In genomic region chr1:176949033-176949662, GRCh38 we compare ENCODE assay signal across 8 cellular contexts.
A peak's percentile ranks its signal among the peaks of the same experiment; 100 is the strongest.
DNase-seq lines count a peak whose midpoint lies in the region; ATAC-seq, FAIRE-seq and TF ChIP-seq lines count a peak whose summit lies in the region.

No MANE protein-coding gene starts in this region.

- DNase-seq in AG09309 (ENCODE audit: low read depth) (no peak), GM13977 (ENCODE audit: low spot score) (peak; percentile 25), SKM-1 (lab: John Stamatoyannopoulos, UW; ENCODE audit: unreplicated experiment) (peak; percentile 9), germinal center (ENCODE audit: low spot score) (peak; percentile 42), small intestine (peak; percentile 10), cortex of kidney (lab: John Stamatoyannopoulos, UW) (no peak)
- no peak for DNase-seq in effector memory CD8-positive, alpha-beta T cell

- no peaks in the 10 kb centered on the region for H3K9me3 ChIP-seq in small intestine (ENCODE audit: control insufficient read depth, low read depth)

- no peak for FAIRE-seq in small intestine (lab: Jason Lieb, UNC)

- H3K36me3 ChIP-seq in small intestine (ENCODE audit: control insufficient read depth in 2 of 2, insufficient read depth in 2 of 2, low read length in 2 of 2) = no peaks in the 10 kb centered on the region

- H3K4me1 ChIP-seq in small intestine (ENCODE audit: control insufficient read depth in 2 of 2, insufficient read depth in 1 of 2, low read depth in 1 of 2, low read length in 1 of 2) = no peaks in the 10 kb centered on the region

- ATAC-seq in HG03354 (IDR thresholded peaks at IDR 0.05; ENCODE audit: poor library complexity, severe bottlenecking, unreplicated experiment) = peak; percentile 74
- no peak for ATAC-seq in effector memory CD8-positive, alpha-beta T cell (replicated peaks)

- in situ Hi-C loops in GM13977 (cut with MboI; ENCODE audit: low pct_unique_long_range_greater_than_20kb, low sequenced_read_pairs, unreplicated experiment) = no loop called here

- H3K27ac ChIP-seq in small intestine (ENCODE audit: low read depth in 1 of 2, low read length in 1 of 2) = no peak overlapping the region

- H3K4me3 ChIP-seq in AG09309 (ENCODE audit: control insufficient read depth, low read depth, low read length) = no peak overlapping the region
- no peak overlapping the region for H3K4me3 ChIP-seq in small intestine (ENCODE audit: low read depth in 1 of 2, low read length in 2 of 2)

- H3K27me3 ChIP-seq in small intestine (ENCODE audit: control insufficient read depth in 2 of 2, insufficient read depth in 2 of 2, low read length in 2 of 2) = no peaks in the 10 kb centered on the region

- no peak overlapping the region for H3K4me3 Mint-ChIP-seq in effector memory CD8-positive, alpha-beta T cell

- WGBS in small intestine, 3 donors = 23 to 31% (median 25%) methylated on average over 17 of the region's 17 CpGs

- no peak overlapping the region for H3K27ac Mint-ChIP-seq in effector memory CD8-positive, alpha-beta T cell

- TF ChIP-seq CTCF in AG09309 (IDR thresholded peaks at IDR 0.05; ENCODE audit: control insufficient read depth, insufficient read depth, low read depth, low read length, missing control alignments) = peak; percentile 48
- peak; percentile 73 for TF ChIP-seq CTCF in GM13977 (IDR thresholded peaks at IDR 0.05; ENCODE audit: extremely low read depth, insufficient read depth, missing control alignments)

- H3K36me3 Mint-ChIP-seq in effector memory CD8-positive, alpha-beta T cell (ENCODE audit: insufficient read depth) = no peaks in the 10 kb centered on the region

- no peaks in the 10 kb centered on the region for H3K4me1 Mint-ChIP-seq in effector memory CD8-positive, alpha-beta T cell (ENCODE audit: low read depth in 2 of 2)

- H3K27me3 Mint-ChIP-seq in effector memory CD8-positive, alpha-beta T cell = no peaks in the 10 kb centered on the region

- H3K9me3 Mint-ChIP-seq in effector memory CD8-positive, alpha-beta T cell = peaks cover 4 to 13% of the 10 kb centered on the region in 2 donors

Comparison
In these comparisons a context has a peak if more than half of its experiments do, and no peak if none do; other contexts are left out.
1. DNase-seq: peak in GM13977 (single experiment), SKM-1 (single experiment), germinal center (single experiment) and small intestine (single experiment); none in AG09309 (single experiment), cortex of kidney (single experiment) and effector memory CD8-positive, alpha-beta T cell (0 of 3).